In the genomic region with DNA sequence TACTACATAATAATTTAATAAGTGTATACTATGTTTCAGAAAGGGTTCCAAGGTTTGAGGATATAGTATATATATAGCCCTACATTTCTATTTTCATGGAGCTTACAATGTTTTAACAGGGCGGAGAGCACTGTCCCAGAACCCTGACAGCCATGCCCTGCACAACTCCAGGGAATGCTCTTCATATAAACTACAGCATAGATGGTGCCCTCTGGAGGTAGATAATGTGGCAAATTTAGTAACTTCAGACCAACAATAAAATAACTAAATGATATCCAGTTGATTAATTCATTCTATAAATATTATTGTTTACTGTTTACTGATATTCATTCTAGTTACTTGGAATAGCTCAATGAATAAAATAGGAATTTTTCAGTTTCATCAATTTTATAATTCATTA, we compare ENCODE assay signal across 1 cellular context.
TF ChIP-seq lines count a peak whose summit lies in the region.

No MANE protein-coding gene starts in this region.

TF ChIP-seq in H1, 55 proteins besides CTCF, POLR2A, EP300 and RAD21:
- TF ChIP-seq SP2 (IDR thresholded peaks at IDR 0.05; ENCODE audit: low read length) (no peak), MAFK (IDR thresholded peaks at IDR 0.05; ENCODE audit: low read depth, low read length) (no peak), CEBPB (IDR thresholded peaks at IDR 0.05; ENCODE audit: low read depth, low read length) (no peak), KDM5A (IDR thresholded peaks at IDR 0.05; ENCODE audit: low read length) (no peak), RBBP5 (IDR thresholded peaks at IDR 0.05; ENCODE audit: borderline replicate concordance, low read depth, low read length) (no peak), E2F6 (IDR thresholded peaks at IDR 0.05) (no peak), EGR1 (IDR thresholded peaks at IDR 0.05; ENCODE audit: borderline replicate concordance, low read depth, low read length) (no peak), SAP30 (IDR thresholded peaks at IDR 0.05; ENCODE audit: insufficient read depth, insufficient replicate concordance, low read length) (no peak), CREB1 (IDR thresholded peaks at IDR 0.05) (no peak), EZH2 (IDR thresholded peaks at IDR 0.05; ENCODE audit: low read depth, low read length, severe bottlenecking) (no peak), NRF1 (IDR thresholded peaks at IDR 0.05; ENCODE audit: low read depth, low read length) (no peak), BACH1 (IDR thresholded peaks at IDR 0.05; ENCODE audit: low read length) (no peak), SIN3A (conservative IDR thresholded peaks at IDR 0.05 in 1 of 2, IDR thresholded peaks at IDR 0.05 in 1 of 2; ENCODE audit: low read depth in 1 of 2, low read length in 2 of 2) (no peak)
- TF ChIP-seq, protein P1, sequence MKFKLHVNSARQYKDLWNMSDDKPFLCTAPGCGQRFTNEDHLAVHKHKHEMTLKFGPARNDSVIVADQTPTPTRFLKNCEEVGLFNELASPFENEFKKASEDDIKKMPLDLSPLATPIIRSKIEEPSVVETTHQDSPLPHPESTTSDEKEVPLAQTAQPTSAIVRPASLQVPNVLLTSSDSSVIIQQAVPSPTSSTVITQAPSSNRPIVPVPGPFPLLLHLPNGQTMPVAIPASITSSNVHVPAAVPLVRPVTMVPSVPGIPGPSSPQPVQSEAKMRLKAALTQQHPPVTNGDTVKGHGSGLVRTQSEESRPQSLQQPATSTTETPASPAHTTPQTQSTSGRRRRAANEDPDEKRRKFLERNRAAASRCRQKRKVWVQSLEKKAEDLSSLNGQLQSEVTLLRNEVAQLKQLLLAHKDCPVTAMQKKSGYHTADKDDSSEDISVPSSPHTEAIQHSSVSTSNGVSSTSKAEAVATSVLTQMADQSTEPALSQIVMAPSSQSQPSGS (IDR thresholded peaks at IDR 0.05; ENCODE audit: low read length), result no peak
- TF ChIP-seq, protein P2, sequence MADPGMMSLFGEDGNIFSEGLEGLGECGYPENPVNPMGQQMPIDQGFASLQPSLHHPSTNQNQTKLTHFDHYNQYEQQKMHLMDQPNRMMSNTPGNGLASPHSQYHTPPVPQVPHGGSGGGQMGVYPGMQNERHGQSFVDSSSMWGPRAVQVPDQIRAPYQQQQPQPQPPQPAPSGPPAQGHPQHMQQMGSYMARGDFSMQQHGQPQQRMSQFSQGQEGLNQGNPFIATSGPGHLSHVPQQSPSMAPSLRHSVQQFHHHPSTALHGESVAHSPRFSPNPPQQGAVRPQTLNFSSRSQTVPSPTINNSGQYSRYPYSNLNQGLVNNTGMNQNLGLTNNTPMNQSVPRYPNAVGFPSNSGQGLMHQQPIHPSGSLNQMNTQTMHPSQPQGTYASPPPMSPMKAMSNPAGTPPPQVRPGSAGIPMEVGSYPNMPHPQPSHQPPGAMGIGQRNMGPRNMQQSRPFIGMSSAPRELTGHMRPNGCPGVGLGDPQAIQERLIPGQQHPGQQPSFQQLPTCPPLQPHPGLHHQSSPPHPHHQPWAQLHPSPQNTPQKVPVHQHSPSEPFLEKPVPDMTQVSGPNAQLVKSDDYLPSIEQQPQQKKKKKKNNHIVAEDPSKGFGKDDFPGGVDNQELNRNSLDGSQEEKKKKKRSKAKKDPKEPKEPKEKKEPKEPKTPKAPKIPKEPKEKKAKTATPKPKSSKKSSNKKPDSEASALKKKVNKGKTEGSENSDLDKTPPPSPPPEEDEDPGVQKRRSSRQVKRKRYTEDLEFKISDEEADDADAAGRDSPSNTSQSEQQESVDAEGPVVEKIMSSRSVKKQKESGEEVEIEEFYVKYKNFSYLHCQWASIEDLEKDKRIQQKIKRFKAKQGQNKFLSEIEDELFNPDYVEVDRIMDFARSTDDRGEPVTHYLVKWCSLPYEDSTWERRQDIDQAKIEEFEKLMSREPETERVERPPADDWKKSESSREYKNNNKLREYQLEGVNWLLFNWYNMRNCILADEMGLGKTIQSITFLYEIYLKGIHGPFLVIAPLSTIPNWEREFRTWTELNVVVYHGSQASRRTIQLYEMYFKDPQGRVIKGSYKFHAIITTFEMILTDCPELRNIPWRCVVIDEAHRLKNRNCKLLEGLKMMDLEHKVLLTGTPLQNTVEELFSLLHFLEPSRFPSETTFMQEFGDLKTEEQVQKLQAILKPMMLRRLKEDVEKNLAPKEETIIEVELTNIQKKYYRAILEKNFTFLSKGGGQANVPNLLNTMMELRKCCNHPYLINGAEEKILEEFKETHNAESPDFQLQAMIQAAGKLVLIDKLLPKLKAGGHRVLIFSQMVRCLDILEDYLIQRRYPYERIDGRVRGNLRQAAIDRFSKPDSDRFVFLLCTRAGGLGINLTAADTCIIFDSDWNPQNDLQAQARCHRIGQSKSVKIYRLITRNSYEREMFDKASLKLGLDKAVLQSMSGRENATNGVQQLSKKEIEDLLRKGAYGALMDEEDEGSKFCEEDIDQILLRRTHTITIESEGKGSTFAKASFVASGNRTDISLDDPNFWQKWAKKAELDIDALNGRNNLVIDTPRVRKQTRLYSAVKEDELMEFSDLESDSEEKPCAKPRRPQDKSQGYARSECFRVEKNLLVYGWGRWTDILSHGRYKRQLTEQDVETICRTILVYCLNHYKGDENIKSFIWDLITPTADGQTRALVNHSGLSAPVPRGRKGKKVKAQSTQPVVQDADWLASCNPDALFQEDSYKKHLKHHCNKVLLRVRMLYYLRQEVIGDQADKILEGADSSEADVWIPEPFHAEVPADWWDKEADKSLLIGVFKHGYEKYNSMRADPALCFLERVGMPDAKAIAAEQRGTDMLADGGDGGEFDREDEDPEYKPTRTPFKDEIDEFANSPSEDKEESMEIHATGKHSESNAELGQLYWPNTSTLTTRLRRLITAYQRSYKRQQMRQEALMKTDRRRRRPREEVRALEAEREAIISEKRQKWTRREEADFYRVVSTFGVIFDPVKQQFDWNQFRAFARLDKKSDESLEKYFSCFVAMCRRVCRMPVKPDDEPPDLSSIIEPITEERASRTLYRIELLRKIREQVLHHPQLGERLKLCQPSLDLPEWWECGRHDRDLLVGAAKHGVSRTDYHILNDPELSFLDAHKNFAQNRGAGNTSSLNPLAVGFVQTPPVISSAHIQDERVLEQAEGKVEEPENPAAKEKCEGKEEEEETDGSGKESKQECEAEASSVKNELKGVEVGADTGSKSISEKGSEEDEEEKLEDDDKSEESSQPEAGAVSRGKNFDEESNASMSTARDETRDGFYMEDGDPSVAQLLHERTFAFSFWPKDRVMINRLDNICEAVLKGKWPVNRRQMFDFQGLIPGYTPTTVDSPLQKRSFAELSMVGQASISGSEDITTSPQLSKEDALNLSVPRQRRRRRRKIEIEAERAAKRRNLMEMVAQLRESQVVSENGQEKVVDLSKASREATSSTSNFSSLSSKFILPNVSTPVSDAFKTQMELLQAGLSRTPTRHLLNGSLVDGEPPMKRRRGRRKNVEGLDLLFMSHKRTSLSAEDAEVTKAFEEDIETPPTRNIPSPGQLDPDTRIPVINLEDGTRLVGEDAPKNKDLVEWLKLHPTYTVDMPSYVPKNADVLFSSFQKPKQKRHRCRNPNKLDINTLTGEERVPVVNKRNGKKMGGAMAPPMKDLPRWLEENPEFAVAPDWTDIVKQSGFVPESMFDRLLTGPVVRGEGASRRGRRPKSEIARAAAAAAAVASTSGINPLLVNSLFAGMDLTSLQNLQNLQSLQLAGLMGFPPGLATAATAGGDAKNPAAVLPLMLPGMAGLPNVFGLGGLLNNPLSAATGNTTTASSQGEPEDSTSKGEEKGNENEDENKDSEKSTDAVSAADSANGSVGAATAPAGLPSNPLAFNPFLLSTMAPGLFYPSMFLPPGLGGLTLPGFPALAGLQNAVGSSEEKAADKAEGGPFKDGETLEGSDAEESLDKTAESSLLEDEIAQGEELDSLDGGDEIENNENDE (IDR thresholded peaks at IDR 0.05; ENCODE audit: insufficient replicate concordance, low read length), result no peak
TF ChIP-seq in H1: peak in this region for 0.
